In genomic region chr18:79680891-79681339, GRCh38 we compare ENCODE assay signal across 8 cellular contexts. TPM values are rescaled to one million over a fixed set of nuclear protein-coding genes. Genes with fewer than 3 reads are reported as not detected.
DNase-seq lines count a peak whose midpoint lies in the region; ATAC-seq and TF ChIP-seq lines count a peak whose summit lies in the region.

No MANE protein-coding gene starts in this region.

- H3K36me3 ChIP-seq in right atrium auricular region (peaks cover 5% of the 10 kb centered on the region), mammary epithelial cell (ENCODE audit: insufficient read depth, low read length) (peaks cover 3% of the 10 kb centered on the region)

- 70% methylated on average over 8 of the region's 20 CpGs for whole genome bisulfite sequencing in mammary epithelial cell (ENCODE audit: low coverage, missing lambda C conversion rate)

- intact Hi-C loops in left ventricle myocardium superior (cut with micrococcal nuclease): no loop called here
- intact Hi-C loops in mammary epithelial cell (cut with micrococcal nuclease): loop anchor here (10.0 kb wide), 1 partner anchor 454 kb away; no protein-coding TSS in a partner anchor

- no peak overlapping the region for H2AFZ ChIP-seq in mammary epithelial cell (ENCODE audit: low read depth, low read length)

- H3K4me3 ChIP-seq in right atrium auricular region (peak overlapping the region; percentile 65 to 92), mammary epithelial cell (replicated peaks in 1 of 3; ENCODE audit: insufficient read depth in 1 of 3, low read depth in 2 of 3, low read length in 3 of 3) (peak overlapping the region; percentile 75 to 98 (median 98)), mononuclear cell (ENCODE audit: low read length) (peak overlapping the region; percentile 86)

- CTCF ChIA-PET in mammary epithelial cell (lab: Charles Lee; ENCODE audit: low non-redundant PET): no interaction called here

- no peak for DNase-seq in right atrium auricular region (ENCODE audit: low spot score)
- no peak for DNase-seq in left ventricle myocardium superior
- DNase-seq in mammary epithelial cell: no peak
- DNase-seq in C1 segment of cervical spinal cord (lab: John Stamatoyannopoulos, UW): no peak
- no peak for DNase-seq in NCI-H510A (lab: John Stamatoyannopoulos, UW)

- dilution Hi-C loops in mammary epithelial cell (cut with HindIII; ENCODE audit: low sequenced_read_pairs): no loop called here

- H3K27ac ChIP-seq in right atrium auricular region (peak overlapping the region in 1 of 2 donors; percentile 99), mammary epithelial cell (ENCODE audit: insufficient read depth, low read depth, low read length) (peak overlapping the region; percentile 94)

- TF ChIP-seq CTCF in right atrium auricular region (IDR thresholded peaks at IDR 0.05): no peak
- TF ChIP-seq CTCF in mammary epithelial cell (conservative IDR thresholded peaks at IDR 0.05 in 1 of 2, IDR thresholded peaks at IDR 0.05 in 1 of 2; ENCODE audit: extremely low read depth in 1 of 2, insufficient read depth in 1 of 2, low read depth in 1 of 2, low read length in 2 of 2): no peak

- in situ Hi-C loops in mammary epithelial cell (cut with MboI; ENCODE audit: low sequenced_read_pairs in 2 of 2): no loop called here

- peak overlapping the region; percentile 84 for H3K9ac ChIP-seq in mammary epithelial cell (ENCODE audit: insufficient read depth, low read length)

- peaks cover 83% of the 10 kb centered on the region for H3K79me2 ChIP-seq in mammary epithelial cell (ENCODE audit: insufficient read depth, low read length)

- no peaks in the 10 kb centered on the region for H3K9me3 ChIP-seq in right atrium auricular region
- no peaks in the 10 kb centered on the region for H3K9me3 ChIP-seq in mammary epithelial cell (replicated peaks; ENCODE audit: insufficient read depth, low read length)
- H3K9me3 ChIP-seq in mononuclear cell (ENCODE audit: low read depth, low read length): no peaks in the 10 kb centered on the region

- peak overlapping the region; percentile 84 for H3K4me2 ChIP-seq in mammary epithelial cell (ENCODE audit: insufficient read depth, low read depth, low read length)

- H3K4me1 ChIP-seq in right atrium auricular region (peaks cover 0 to 55% of the 10 kb centered on the region in 2 donors), mammary epithelial cell (ENCODE audit: insufficient read depth, low read length) (peaks cover 22% of the 10 kb centered on the region), mononuclear cell (ENCODE audit: insufficient read depth, low read length) (peaks cover 69% of the 10 kb centered on the region)

- no TSS peak for BruUV-seq in mammary epithelial cell (replicated peaks; lab: Mats Ljungman, UMichigan)

- H3K27me3 ChIP-seq in right atrium auricular region (no peaks in the 10 kb centered on the region), mammary epithelial cell (ENCODE audit: insufficient read depth, low read length) (no peaks in the 10 kb centered on the region), mononuclear cell (ENCODE audit: insufficient read depth, low read length) (no peaks in the 10 kb centered on the region)

- ATAC-seq in left ventricle myocardium superior (no peak), HG03432 (IDR thresholded peaks at IDR 0.05; ENCODE audit: unreplicated experiment) (no peak), HG02610 (IDR thresholded peaks at IDR 0.05; ENCODE audit: unreplicated experiment) (no peak)

- peaks cover 1% of the 10 kb centered on the region for H4K20me1 ChIP-seq in mammary epithelial cell (ENCODE audit: insufficient read depth, low read length)

RNA-seq across cellular contexts. Expression of gene CTDP1, which starts 1.3 kb away (rescaled TPM):
- total RNA-seq in right atrium auricular region (1 to 10 TPM; 6.3 to 9.2 TPM), left ventricle myocardium superior (10.2 TPM), mammary epithelial cell (10 to 100 TPM; 20.7 to 23.5 TPM), mononuclear cell (34.8 TPM)
- polyA plus RNA-seq in mammary epithelial cell: 9.6 TPM
- polyA minus RNA-seq in mammary epithelial cell: 44.1 TPM
